1 cellular context compared by ENCODE assay signal in the genomic region with DNA sequence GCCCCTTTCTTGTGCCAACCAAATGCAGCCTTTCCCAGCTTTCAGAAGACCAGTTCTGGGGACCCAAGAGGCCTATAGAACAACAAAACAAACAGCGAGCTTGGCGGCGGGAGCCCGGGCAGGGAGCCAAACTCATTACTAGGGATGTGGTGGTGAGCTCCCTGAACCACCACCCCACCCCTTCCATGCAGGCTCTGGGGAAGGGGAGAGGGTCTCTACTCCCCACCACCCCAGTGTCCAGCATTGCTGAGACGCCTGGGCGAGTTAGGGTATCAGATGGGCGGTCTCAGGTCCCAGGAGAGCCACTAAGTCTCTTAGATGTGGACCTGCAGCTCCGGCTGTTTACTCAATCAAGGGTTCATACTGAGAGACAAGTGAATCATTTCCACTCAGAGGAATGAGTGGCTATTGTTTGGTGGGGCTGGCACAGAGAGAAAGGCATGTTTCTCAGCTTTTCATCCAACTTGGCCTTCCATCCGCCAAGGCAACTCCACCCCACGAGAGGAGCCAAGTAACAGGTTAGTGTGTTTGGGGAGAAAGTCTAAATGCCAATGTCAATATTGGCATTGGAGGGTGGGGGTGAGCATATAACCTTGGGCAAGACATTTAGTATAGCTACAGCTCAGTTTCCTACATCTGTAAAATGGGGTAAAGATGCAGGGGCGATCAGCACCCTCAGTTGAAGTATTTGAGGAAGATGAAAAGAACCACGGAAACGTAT.
TF ChIP-seq lines count a peak whose summit lies in the region.

No MANE protein-coding gene starts in this region.

TF ChIP-seq in A549, 52 proteins besides CTCF, POLR2A, EP300 and RAD21 (continued from another document):
- TF ChIP-seq MAZ (IDR thresholded peaks at IDR 0.05; ENCODE audit: borderline replicate concordance, low read depth, low read length) (no peak), JUN (IDR thresholded peaks at IDR 0.05) (peak; percentile 69 to 88; a peak in 4 of 5 replicates), TP53 (CRISPR knock-in tag; IDR thresholded peaks at IDR 0.05) (no peak), POLR2AphosphoS2 (conservative IDR thresholded peaks at IDR 0.05; ENCODE audit: low read length) (no peak), HOXB5 (CRISPR knock-in tag; IDR thresholded peaks at IDR 0.05) (no peak), RNF2 (IDR thresholded peaks at IDR 0.05; ENCODE audit: borderline replicate concordance, low read depth) (no peak), CHD2 (IDR thresholded peaks at IDR 0.05; ENCODE audit: low read length, partially characterized antibody) (no peak), MAFK (IDR thresholded peaks at IDR 0.05; ENCODE audit: partially characterized antibody) (no peak), CBX2 (IDR thresholded peaks at IDR 0.05; ENCODE audit: borderline replicate concordance, low read depth) (no peak), HOXA7 (CRISPR knock-in tag; IDR thresholded peaks at IDR 0.05) (no peak), HDAC2 (IDR thresholded peaks at IDR 0.05) (peak; percentile 92; the same call in 1 of the 2 replicates), EHF (CRISPR knock-in tag; IDR thresholded peaks at IDR 0.05) (no peak), JUNB (IDR thresholded peaks at IDR 0.05) (peak; percentile 84), BHLHE40 (IDR thresholded peaks at IDR 0.05; ENCODE audit: low read depth, low read length) (no peak), CEBPB (IDR thresholded peaks at IDR 0.05) (no peak; a peak in 1 of 4 replicates), RCOR1 (IDR thresholded peaks at IDR 0.05; ENCODE audit: low read depth, low read length) (no peak), HEYL (CRISPR knock-in tag; IDR thresholded peaks at IDR 0.05) (no peak), RARB (CRISPR knock-in tag; IDR thresholded peaks at IDR 0.05) (no peak), FOXS1 (CRISPR knock-in tag; IDR thresholded peaks at IDR 0.05) (no peak), NR3C1 (IDR thresholded peaks at IDR 0.05) (no peak), ESRRA (IDR thresholded peaks at IDR 0.05; ENCODE audit: borderline replicate concordance, low read length) (peak; percentile 87; the same call in 1 of the 2 replicates), FOSB (CRISPR knock-in tag; IDR thresholded peaks at IDR 0.05) (no peak), SREBF2 (IDR thresholded peaks at IDR 0.05) (no peak), TFCP2L1 (CRISPR knock-in tag; IDR thresholded peaks at IDR 0.05) (no peak), KDM1A (IDR thresholded peaks at IDR 0.05; ENCODE audit: low read depth) (peak; percentile 98), RFX5 (IDR thresholded peaks at IDR 0.05) (peak; percentile 63; the same call in 1 of the 2 replicates), ZC3H11A (IDR thresholded peaks at IDR 0.05) (no peak), NPAS2 (CRISPR knock-in tag; IDR thresholded peaks at IDR 0.05; ENCODE audit: borderline replicate concordance) (no peak), ZNF302 (CRISPR knock-in tag; IDR thresholded peaks at IDR 0.05) (no peak), ZFP36 (IDR thresholded peaks at IDR 0.05; ENCODE audit: borderline replicate concordance, partially characterized antibody) (peak; percentile 8)
- TF ChIP-seq, protein P1, sequence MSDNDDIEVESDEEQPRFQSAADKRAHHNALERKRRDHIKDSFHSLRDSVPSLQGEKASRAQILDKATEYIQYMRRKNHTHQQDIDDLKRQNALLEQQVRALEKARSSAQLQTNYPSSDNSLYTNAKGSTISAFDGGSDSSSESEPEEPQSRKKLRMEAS (IDR thresholded peaks at IDR 0.05) = peak; percentile 67
- TF ChIP-seq, protein P2, sequence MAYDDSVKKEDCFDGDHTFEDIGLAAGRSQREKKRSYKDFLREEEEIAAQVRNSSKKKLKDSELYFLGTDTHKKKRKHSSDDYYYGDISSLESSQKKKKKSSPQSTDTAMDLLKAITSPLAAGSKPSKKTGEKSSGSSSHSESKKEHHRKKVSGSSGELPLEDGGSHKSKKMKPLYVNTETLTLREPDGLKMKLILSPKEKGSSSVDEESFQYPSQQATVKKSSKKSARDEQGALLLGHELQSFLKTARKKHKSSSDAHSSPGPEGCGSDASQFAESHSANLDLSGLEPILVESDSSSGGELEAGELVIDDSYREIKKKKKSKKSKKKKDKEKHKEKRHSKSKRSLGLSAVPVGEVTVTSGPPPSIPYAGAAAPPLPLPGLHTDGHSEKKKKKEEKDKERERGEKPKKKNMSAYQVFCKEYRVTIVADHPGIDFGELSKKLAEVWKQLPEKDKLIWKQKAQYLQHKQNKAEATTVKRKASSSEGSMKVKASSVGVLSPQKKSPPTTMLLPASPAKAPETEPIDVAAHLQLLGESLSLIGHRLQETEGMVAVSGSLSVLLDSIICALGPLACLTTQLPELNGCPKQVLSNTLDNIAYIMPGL (CRISPR knock-in tag; IDR thresholded peaks at IDR 0.05; ENCODE audit: borderline replicate concordance) = no peak
- TF ChIP-seq, protein P3, sequence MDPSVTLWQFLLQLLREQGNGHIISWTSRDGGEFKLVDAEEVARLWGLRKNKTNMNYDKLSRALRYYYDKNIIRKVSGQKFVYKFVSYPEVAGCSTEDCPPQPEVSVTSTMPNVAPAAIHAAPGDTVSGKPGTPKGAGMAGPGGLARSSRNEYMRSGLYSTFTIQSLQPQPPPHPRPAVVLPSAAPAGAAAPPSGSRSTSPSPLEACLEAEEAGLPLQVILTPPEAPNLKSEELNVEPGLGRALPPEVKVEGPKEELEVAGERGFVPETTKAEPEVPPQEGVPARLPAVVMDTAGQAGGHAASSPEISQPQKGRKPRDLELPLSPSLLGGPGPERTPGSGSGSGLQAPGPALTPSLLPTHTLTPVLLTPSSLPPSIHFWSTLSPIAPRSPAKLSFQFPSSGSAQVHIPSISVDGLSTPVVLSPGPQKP (IDR thresholded peaks at IDR 0.05; ENCODE audit: low read depth, low read length) = no peak
- TF ChIP-seq, protein P4, sequence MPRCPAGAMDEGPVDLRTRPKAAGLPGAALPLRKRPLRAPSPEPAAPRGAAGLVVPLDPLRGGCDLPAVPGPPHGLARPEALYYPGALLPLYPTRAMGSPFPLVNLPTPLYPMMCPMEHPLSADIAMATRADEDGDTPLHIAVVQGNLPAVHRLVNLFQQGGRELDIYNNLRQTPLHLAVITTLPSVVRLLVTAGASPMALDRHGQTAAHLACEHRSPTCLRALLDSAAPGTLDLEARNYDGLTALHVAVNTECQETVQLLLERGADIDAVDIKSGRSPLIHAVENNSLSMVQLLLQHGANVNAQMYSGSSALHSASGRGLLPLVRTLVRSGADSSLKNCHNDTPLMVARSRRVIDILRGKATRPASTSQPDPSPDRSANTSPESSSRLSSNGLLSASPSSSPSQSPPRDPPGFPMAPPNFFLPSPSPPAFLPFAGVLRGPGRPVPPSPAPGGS (IDR thresholded peaks at IDR 0.05) = 0 out of 3 replicates have a peak, but pooled peaks have one; percentile 57
- TF ChIP-seq, protein P5, sequence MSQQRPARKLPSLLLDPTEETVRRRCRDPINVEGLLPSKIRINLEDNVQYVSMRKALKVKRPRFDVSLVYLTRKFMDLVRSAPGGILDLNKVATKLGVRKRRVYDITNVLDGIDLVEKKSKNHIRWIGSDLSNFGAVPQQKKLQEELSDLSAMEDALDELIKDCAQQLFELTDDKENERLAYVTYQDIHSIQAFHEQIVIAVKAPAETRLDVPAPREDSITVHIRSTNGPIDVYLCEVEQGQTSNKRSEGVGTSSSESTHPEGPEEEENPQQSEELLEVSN (IDR thresholded peaks at IDR 0.05; ENCODE audit: borderline replicate concordance, low read depth) = 0 out of 2 replicates have a peak, but pooled peaks have one; percentile 30
- TF ChIP-seq, protein P6, sequence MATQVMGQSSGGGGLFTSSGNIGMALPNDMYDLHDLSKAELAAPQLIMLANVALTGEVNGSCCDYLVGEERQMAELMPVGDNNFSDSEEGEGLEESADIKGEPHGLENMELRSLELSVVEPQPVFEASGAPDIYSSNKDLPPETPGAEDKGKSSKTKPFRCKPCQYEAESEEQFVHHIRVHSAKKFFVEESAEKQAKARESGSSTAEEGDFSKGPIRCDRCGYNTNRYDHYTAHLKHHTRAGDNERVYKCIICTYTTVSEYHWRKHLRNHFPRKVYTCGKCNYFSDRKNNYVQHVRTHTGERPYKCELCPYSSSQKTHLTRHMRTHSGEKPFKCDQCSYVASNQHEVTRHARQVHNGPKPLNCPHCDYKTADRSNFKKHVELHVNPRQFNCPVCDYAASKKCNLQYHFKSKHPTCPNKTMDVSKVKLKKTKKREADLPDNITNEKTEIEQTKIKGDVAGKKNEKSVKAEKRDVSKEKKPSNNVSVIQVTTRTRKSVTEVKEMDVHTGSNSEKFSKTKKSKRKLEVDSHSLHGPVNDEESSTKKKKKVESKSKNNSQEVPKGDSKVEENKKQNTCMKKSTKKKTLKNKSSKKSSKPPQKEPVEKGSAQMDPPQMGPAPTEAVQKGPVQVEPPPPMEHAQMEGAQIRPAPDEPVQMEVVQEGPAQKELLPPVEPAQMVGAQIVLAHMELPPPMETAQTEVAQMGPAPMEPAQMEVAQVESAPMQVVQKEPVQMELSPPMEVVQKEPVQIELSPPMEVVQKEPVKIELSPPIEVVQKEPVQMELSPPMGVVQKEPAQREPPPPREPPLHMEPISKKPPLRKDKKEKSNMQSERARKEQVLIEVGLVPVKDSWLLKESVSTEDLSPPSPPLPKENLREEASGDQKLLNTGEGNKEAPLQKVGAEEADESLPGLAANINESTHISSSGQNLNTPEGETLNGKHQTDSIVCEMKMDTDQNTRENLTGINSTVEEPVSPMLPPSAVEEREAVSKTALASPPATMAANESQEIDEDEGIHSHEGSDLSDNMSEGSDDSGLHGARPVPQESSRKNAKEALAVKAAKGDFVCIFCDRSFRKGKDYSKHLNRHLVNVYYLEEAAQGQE (IDR thresholded peaks at IDR 0.05) = no peak
- TF ChIP-seq, protein P7, sequence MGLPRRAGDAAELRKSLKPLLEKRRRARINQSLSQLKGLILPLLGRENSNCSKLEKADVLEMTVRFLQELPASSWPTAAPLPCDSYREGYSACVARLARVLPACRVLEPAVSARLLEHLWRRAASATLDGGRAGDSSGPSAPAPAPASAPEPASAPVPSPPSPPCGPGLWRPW (IDR thresholded peaks at IDR 0.05) = no peak
- TF ChIP-seq, protein P8, sequence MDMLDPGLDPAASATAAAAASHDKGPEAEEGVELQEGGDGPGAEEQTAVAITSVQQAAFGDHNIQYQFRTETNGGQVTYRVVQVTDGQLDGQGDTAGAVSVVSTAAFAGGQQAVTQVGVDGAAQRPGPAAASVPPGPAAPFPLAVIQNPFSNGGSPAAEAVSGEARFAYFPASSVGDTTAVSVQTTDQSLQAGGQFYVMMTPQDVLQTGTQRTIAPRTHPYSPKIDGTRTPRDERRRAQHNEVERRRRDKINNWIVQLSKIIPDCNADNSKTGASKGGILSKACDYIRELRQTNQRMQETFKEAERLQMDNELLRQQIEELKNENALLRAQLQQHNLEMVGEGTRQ (IDR thresholded peaks at IDR 0.05) = no peak
